In the genomic region with DNA sequence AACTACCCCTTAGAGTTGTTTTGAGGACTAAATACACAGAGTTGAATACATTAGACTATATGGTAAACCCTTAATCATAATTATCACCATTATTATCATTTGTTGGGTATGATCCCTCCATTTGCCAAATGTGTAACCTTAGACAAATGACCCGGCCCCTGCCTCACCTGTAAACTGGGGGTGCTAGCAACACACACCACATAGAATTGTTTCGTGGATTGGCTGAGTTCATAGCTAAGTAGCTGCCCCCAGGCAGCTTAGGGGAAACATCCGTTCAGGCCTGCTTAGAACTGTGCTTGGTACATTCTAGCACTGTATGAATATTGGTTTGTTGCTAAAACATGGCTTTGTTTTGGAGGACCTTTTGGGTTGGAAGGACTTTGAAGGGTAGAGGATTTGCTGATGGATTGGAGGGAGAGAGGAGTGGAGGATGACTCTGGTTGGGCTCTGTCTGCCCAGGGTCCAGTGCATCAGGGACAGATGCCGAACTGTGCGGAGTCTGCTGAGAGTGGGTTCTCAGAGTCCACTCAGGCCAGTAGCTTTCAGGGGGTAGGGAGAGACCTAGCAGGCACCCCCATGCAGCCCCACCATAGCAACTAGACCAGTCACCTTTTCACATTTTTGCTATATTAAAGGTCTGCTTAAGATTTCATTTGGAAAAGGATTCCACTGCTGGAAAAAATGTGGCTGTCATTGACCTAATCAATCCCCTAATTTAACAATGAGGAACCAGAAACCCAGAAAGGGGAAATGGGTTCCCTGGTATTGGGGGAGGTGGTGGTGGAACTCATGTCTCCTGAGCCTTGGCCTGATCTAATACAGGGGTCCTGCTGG, we compare ENCODE assay signal across 10 cellular contexts. TPM values are rescaled to one million over a fixed set of nuclear protein-coding genes. Genes with fewer than 3 reads are reported as not detected.
A peak's percentile ranks its signal among the peaks of the same experiment; 100 is the strongest.
DNase-seq lines count a peak whose midpoint lies in the region; ATAC-seq, FAIRE-seq and TF ChIP-seq lines count a peak whose summit lies in the region.
"Had no signal": no experiment of that assay in that cellular context is flagged by ENCODE, and none has a peak within 500 bp of the region (broad histone marks: within the 10 kb centered on the region; RNA-seq: fewer than 3 reads in every experiment).

No MANE protein-coding gene starts in this region.

- TF ChIP-seq CTCF in PC-9 (conservative IDR thresholded peaks at IDR 0.05) (no peak), HepG2 (CRISPR knock-in tag; IDR thresholded peaks at IDR 0.05) (no peak), stomach (IDR thresholded peaks at IDR 0.05) (no peak)

- TF ChIP-seq RAD21 in HepG2 (CRISPR knock-in tag; IDR thresholded peaks at IDR 0.05) = no peak

- intact Hi-C loops in activated CD4-positive, alpha-beta memory T cell treated with anti-CD3 and anti-CD28 coated beads for 36 hours (cut with micrococcal nuclease) = no loop called here
- intact Hi-C loops in PC-9 (cut with micrococcal nuclease; ENCODE audit: unreplicated experiment) = no loop called here
- intact Hi-C loops in HepG2 (cut with micrococcal nuclease; ENCODE audit: unreplicated experiment) = no loop called here
- intact Hi-C loops in stomach (cut with DNase I; ENCODE audit: low total_unique reads) = no loop called here
- intact Hi-C loops in posterior vena cava (cut with DNase I) = loop anchor here in 1 of 2 donors (10.0 kb wide), 1 partner anchor 69 kb away; no protein-coding TSS in a partner anchor

- H3K4me2 ChIP-seq in PC-9 = peak overlapping the region; percentile 97
- peak overlapping the region; percentile 92 for H3K4me2 ChIP-seq in HepG2 (ENCODE audit: low read depth, low read length)

- ATAC-seq in HepG2 = no peak
- no peak for ATAC-seq in HG03571 (IDR thresholded peaks at IDR 0.05; ENCODE audit: unreplicated experiment)
- ATAC-seq in HG03175 (IDR thresholded peaks at IDR 0.05; ENCODE audit: unreplicated experiment) = no peak

- in situ Hi-C loops in HepG2 (cut with HindIII; ENCODE audit: extremely low pct_ligation_motif_present, low pct_unique_long_range_greater_than_20kb) = no loop called here

- DNase-seq in activated CD4-positive, alpha-beta memory T cell treated with anti-CD3 and anti-CD28 coated beads, Interleukin-2, amount 10 ng/mL, durations not matched to agents 7 days and 5 days = no peak
- DNase-seq in activated CD4-positive, alpha-beta memory T cell treated with anti-CD3 and anti-CD28 coated beads for 36 hours = no peak
- DNase-seq in PC-9 (no peak), HepG2 (ENCODE audit: low spot score) (no peak), stomach (no peak), posterior vena cava (ENCODE audit: low spot score) (no peak)
- DNase-seq: stimulated activated CD4-positive, alpha-beta T cell treated with anti-CD3 and anti-CD28 coated beads, Interleukin-2, amount 100 ng/mL, for 24 hours had no signal

- TF ChIP-seq EP300 in HepG2 (IDR thresholded peaks at IDR 0.05; ENCODE audit: low read depth in 2 of 2, low read length in 2 of 2) = no peak
- no peak for TF ChIP-seq EP300 in HepG2 (CRISPR knock-in tag; IDR thresholded peaks at IDR 0.05; ENCODE audit: borderline replicate concordance)
- no peak for TF ChIP-seq EP300 in stomach (IDR thresholded peaks at IDR 0.05)

- no peak for TF ChIP-seq POLR2A in HepG2 (IDR thresholded peaks at IDR 0.05; ENCODE audit: insufficient read depth in 1 of 2, low read depth in 2 of 2, low read length in 2 of 2)
- no peak for TF ChIP-seq POLR2A in stomach (IDR thresholded peaks at IDR 0.05)

- no peak overlapping the region for H3K27ac Mint-ChIP-seq in activated CD4-positive, alpha-beta memory T cell treated with anti-CD3 and anti-CD28 coated beads, Interleukin-2, amount 10 ng/mL, durations not matched to agents 7 days and 5 days
- H3K27ac Mint-ChIP-seq in activated CD4-positive, alpha-beta memory T cell treated with anti-CD3 and anti-CD28 coated beads for 36 hours = no peak overlapping the region

- WGBS in HepG2 (ENCODE audit: low lambda C conversion rate) = 96% methylated on average over 5 of the region's 5 CpGs
- 79 to 88% (median 81%) methylated on average over 5 of the region's 5 CpGs for WGBS in stomach, 5 donors

- H3K9me3 Mint-ChIP-seq in activated CD4-positive, alpha-beta memory T cell treated with anti-CD3 and anti-CD28 coated beads, Interleukin-2, amount 10 ng/mL, durations not matched to agents 7 days and 5 days = no peaks in the 10 kb centered on the region
- no peaks in the 10 kb centered on the region for H3K9me3 Mint-ChIP-seq in activated CD4-positive, alpha-beta memory T cell treated with anti-CD3 and anti-CD28 coated beads for 36 hours

- CTCF ChIA-PET in activated CD4-positive, alpha-beta memory T cell treated with anti-CD3 and anti-CD28 coated beads, Interleukin-2, amount 10 ng/mL, durations not matched to agents 7 days and 5 days (lab: Charles Lee) = interaction anchor here (1.0 kb wide), 1 partner anchor 115 kb away, joined by 3 read pairs; no protein-coding TSS in a partner anchor
- CTCF ChIA-PET in activated CD4-positive, alpha-beta memory T cell treated with anti-CD3 and anti-CD28 coated beads for 36 hours (lab: Charles Lee) = interaction anchor here (1.0 kb wide), 1 partner anchor 73 kb away, joined by 3 read pairs; no protein-coding TSS in a partner anchor
- CTCF ChIA-PET in PC-9 (lab: Charles Lee) = no interaction called here
- CTCF ChIA-PET in HepG2 (lab: Yijun Ruan, JAX; ENCODE audit: low intra/inter-chr PET ratio, low total read pairs) = no interaction called here

- no peak overlapping the region for H3K9ac ChIP-seq in HepG2 (ENCODE audit: insufficient read depth, low read depth, low read length)

- no peaks in the 10 kb centered on the region; the same call in 1 of the 2 replicates for H3K36me3 ChIP-seq in PC-9 (ENCODE audit: low read depth)
- no peaks in the 10 kb centered on the region; a peak in 2 of 5 replicates for H3K36me3 ChIP-seq in HepG2 (replicated peaks in 1 of 2; ENCODE audit: control insufficient read depth in 1 of 2, insufficient read depth in 2 of 2, low read length in 2 of 2)
- H3K36me3 ChIP-seq in stomach = no peaks in the 10 kb centered on the region

- H3K9me2 ChIP-seq in PC-9 (ENCODE audit: insufficient read depth) = no peaks in the 10 kb centered on the region

- no peak for FAIRE-seq in HepG2 (lab: Jason Lieb, UNC)

- H3K9me3 ChIP-seq in PC-9 (ENCODE audit: insufficient read depth, low read depth) = no peaks in the 10 kb centered on the region
- H3K9me3 ChIP-seq in HepG2 (ENCODE audit: low read length) = no peaks in the 10 kb centered on the region
- no peaks in the 10 kb centered on the region for H3K9me3 ChIP-seq in stomach

- H3K4me3 ChIP-seq in PC-9 (peak overlapping the region; percentile 99; the same call in 1 of the 2 replicates), HepG2 (replicated peaks in 1 of 3; ENCODE audit: insufficient read depth in 1 of 3, low read depth in 2 of 3, low read length in 3 of 3) (no peak overlapping the region), stomach (peak overlapping the region in 2 of 4 donors; percentile 56 to 69)

- no peaks in the 10 kb centered on the region for H3K36me3 Mint-ChIP-seq in activated CD4-positive, alpha-beta memory T cell treated with anti-CD3 and anti-CD28 coated beads, Interleukin-2, amount 10 ng/mL, durations not matched to agents 7 days and 5 days (ENCODE audit: low read depth)
- no peaks in the 10 kb centered on the region for H3K36me3 Mint-ChIP-seq in activated CD4-positive, alpha-beta memory T cell treated with anti-CD3 and anti-CD28 coated beads for 36 hours

- POLR2A ChIA-PET in activated CD4-positive, alpha-beta memory T cell treated with anti-CD3 and anti-CD28 coated beads, Interleukin-2, amount 10 ng/mL, durations not matched to agents 7 days and 5 days (lab: Charles Lee) = no interaction called here
- POLR2A ChIA-PET in activated CD4-positive, alpha-beta memory T cell treated with anti-CD3 and anti-CD28 coated beads for 36 hours (lab: Charles Lee) = no interaction called here
- POLR2A ChIA-PET in PC-9 (lab: Charles Lee; ENCODE audit: unreplicated experiment) = no interaction called here
- POLR2A ChIA-PET in HepG2 (lab: Yijun Ruan, JAX) = no interaction called here

- H3K79me2 ChIP-seq in PC-9 (ENCODE audit: low read depth) = peaks cover 81% of the 10 kb centered on the region
- H3K79me2 ChIP-seq in HepG2 (ENCODE audit: insufficient read depth, low read length) = peaks cover 21% of the 10 kb centered on the region

- H3K4me1 ChIP-seq in PC-9 (replicated peaks; ENCODE audit: insufficient read depth) (peaks cover 39% of the 10 kb centered on the region), HepG2 (ENCODE audit: insufficient read depth, low read length) (peaks cover 40% of the 10 kb centered on the region), stomach (peaks cover 0 to 85% (median 46%) of the 10 kb centered on the region in 4 donors)

- no peaks in the 10 kb centered on the region for H4K20me1 ChIP-seq in PC-9 (ENCODE audit: insufficient read depth)
- no peaks in the 10 kb centered on the region for H4K20me1 ChIP-seq in HepG2 (ENCODE audit: insufficient read depth, low read length)

- H3K27me3 ChIP-seq in PC-9 (ENCODE audit: insufficient read depth, low read depth) (no peaks in the 10 kb centered on the region), HepG2 (ENCODE audit: control insufficient read depth in 1 of 2, insufficient read depth in 2 of 2, low read length in 2 of 2) (no peaks in the 10 kb centered on the region), stomach (peaks cover 0 to 23% (median 20%) of the 10 kb centered on the region in 3 donors)

- H3F3A ChIP-seq in PC-9 (ENCODE audit: insufficient read depth, low read depth) = peaks cover 24% of the 10 kb centered on the region

- H3K27ac ChIP-seq in PC-9 (no peak overlapping the region), HepG2 (ENCODE audit: extremely low read length, insufficient read depth, low read length) (no peak overlapping the region), stomach (peak overlapping the region in 4 of 5 donors; percentile 12 to 90 (median 84))
- H3K27ac ChIP-seq: VCaP had no signal

- H3K4me3 Mint-ChIP-seq in activated CD4-positive, alpha-beta memory T cell treated with anti-CD3 and anti-CD28 coated beads, Interleukin-2, amount 10 ng/mL, durations not matched to agents 7 days and 5 days = peak overlapping the region; percentile 67
- H3K4me3 Mint-ChIP-seq in activated CD4-positive, alpha-beta memory T cell treated with anti-CD3 and anti-CD28 coated beads for 36 hours = no peak overlapping the region

- peaks cover 20% of the 10 kb centered on the region for H3K4me1 Mint-ChIP-seq in activated CD4-positive, alpha-beta memory T cell treated with anti-CD3 and anti-CD28 coated beads, Interleukin-2, amount 10 ng/mL, durations not matched to agents 7 days and 5 days
- H3K4me1 Mint-ChIP-seq in activated CD4-positive, alpha-beta memory T cell treated with anti-CD3 and anti-CD28 coated beads for 36 hours (ENCODE audit: low read depth) = peaks cover 10% of the 10 kb centered on the region

- H3K27me3 Mint-ChIP-seq in activated CD4-positive, alpha-beta memory T cell treated with anti-CD3 and anti-CD28 coated beads, Interleukin-2, amount 10 ng/mL, durations not matched to agents 7 days and 5 days = peaks cover 24% of the 10 kb centered on the region
- peaks cover 1% of the 10 kb centered on the region for H3K27me3 Mint-ChIP-seq in activated CD4-positive, alpha-beta memory T cell treated with anti-CD3 and anti-CD28 coated beads for 36 hours

- BruUV-seq in PC-9 (replicated peaks; lab: Mats Ljungman, UMichigan) (no TSS peak), HepG2 (replicated peaks; lab: Mats Ljungman, UMichigan) (TSS peak; percentile 47)

- H2AFZ ChIP-seq in PC-9 (no peak overlapping the region), HepG2 (ENCODE audit: low read length) (no peak overlapping the region)

RNA-seq across cellular contexts. Expression of a gene that starts 2.1 kb away (rescaled TPM):
- 10 to 100 TPM; 29.3 to 31.5 TPM for total RNA-seq in activated CD4-positive, alpha-beta memory T cell treated with anti-CD3 and anti-CD28 coated beads, Interleukin-2, amount 10 ng/mL, durations not matched to agents 7 days and 5 days
- 10 to 100 TPM; 17.5 to 18.8 TPM for total RNA-seq in activated CD4-positive, alpha-beta memory T cell treated with anti-CD3 and anti-CD28 coated beads for 36 hours
- total RNA-seq in PC-9 (2021) (13.4 and 14.8 TPM in 2 replicates), HepG2 (2016; rRNA removed; fragmentation: Illumina TruSeq; extraction: Trizol) (2.3 and 2.9 TPM in 2 replicates), stomach (10 to 100 TPM in 3 of 5 donors, 1 to 10 TPM in 2; 6.2 to 47.8 (median 11.6) TPM), posterior vena cava (10 to 100 TPM; 30.9 to 34.0 TPM)
- total RNA-seq in HepG2 (2016; cell fraction: cytosol; rRNA removed; fragmentation: Illumina TruSeq; extraction: Trizol; ENCODE audit: low read depth) = 2.3 and 2.7 TPM in 2 replicates
- 2.0 and 2.8 TPM in 2 replicates for total RNA-seq in HepG2 (2016; cell fraction: insoluble cytoplasmic fraction; rRNA removed; fragmentation: Illumina TruSeq; extraction: Trizol)
- total RNA-seq in HepG2 (2016; cell fraction: membrane; rRNA removed; fragmentation: Illumina TruSeq; extraction: Trizol) = 4.4 and 4.7 TPM in 2 replicates
- 5.1 and 7.2 TPM in 2 replicates for total RNA-seq in HepG2 (2016; cell fraction: nucleus; rRNA removed; fragmentation: Illumina TruSeq; extraction: Trizol)
- polyA plus RNA-seq in HepG2 (2011; rRNA removed) (3.5 and 3.6 TPM in 2 replicates), stomach (1 to 10 TPM; 5.0 to 6.2 (median 6.0) TPM)
- 1.6 and 2.1 TPM in 2 replicates for polyA plus RNA-seq in HepG2 (2011; cell fraction: cytosol; rRNA removed)
- 7.0 TPM in 2 replicates for polyA plus RNA-seq in HepG2 (2011; cell fraction: nucleus; rRNA removed)
- polyA plus RNA-seq in HepG2 (2012) = 5.6 and 6.5 TPM in 2 replicates
- polyA plus RNA-seq in HepG2 (2016; cell fraction: cytosol; fragmentation: Illumina TruSeq; extraction: Trizol; ENCODE audit: low read depth) = 6.3 and 6.8 TPM in 2 replicates
- polyA plus RNA-seq in HepG2 (2016; cell fraction: insoluble cytoplasmic fraction; fragmentation: Illumina TruSeq; extraction: Trizol; ENCODE audit: low read depth) = 7.0 and 10.5 TPM in 2 replicates
- 9.8 and 10.5 TPM in 2 replicates for polyA plus RNA-seq in HepG2 (2016; cell fraction: membrane; fragmentation: Illumina TruSeq; extraction: Trizol; ENCODE audit: low read depth)
- 11.7 and 11.9 TPM in 2 replicates for polyA plus RNA-seq in HepG2 (2016; cell fraction: nucleus; fragmentation: Illumina TruSeq; extraction: Trizol; ENCODE audit: insufficient read depth, low read depth)
- polyA minus RNA-seq in HepG2 (2011; rRNA and poly(A)+ RNA removed; ENCODE audit: low replicate concordance) = 5.5 TPM in 1 of 2 replicates, not detected in the other
- 4.6 and 4.9 TPM in 2 replicates for polyA minus RNA-seq in HepG2 (2011; cell fraction: cytosol; rRNA and poly(A)+ RNA removed)
- polyA minus RNA-seq in HepG2 (2011; cell fraction: nucleus; rRNA and poly(A)+ RNA removed) = 8.0 and 9.7 TPM in 2 replicates

Comparison
In these comparisons a context has a peak if more than half of its experiments do, and no peak if none do; other contexts are left out.
1. H3K27ac ChIP-seq: peak in stomach (4 of 5); none in PC-9 (single experiment) and HepG2 (single experiment).
2. CTCF ChIA-PET loops: an anchor here in activated CD4-positive, alpha-beta memory T cell treated with anti-CD3 and anti-CD28 coated beads, Interleukin-2, amount 10 ng/mL, durations not matched to agents 7 days and 5 days (1.0 kb wide) and activated CD4-positive, alpha-beta memory T cell treated with anti-CD3 and anti-CD28 coated beads for 36 hours (1.0 kb wide); none called in PC-9 and HepG2.